Comparison of ENCODE assay signal across 2 cellular contexts in the genomic region with DNA sequence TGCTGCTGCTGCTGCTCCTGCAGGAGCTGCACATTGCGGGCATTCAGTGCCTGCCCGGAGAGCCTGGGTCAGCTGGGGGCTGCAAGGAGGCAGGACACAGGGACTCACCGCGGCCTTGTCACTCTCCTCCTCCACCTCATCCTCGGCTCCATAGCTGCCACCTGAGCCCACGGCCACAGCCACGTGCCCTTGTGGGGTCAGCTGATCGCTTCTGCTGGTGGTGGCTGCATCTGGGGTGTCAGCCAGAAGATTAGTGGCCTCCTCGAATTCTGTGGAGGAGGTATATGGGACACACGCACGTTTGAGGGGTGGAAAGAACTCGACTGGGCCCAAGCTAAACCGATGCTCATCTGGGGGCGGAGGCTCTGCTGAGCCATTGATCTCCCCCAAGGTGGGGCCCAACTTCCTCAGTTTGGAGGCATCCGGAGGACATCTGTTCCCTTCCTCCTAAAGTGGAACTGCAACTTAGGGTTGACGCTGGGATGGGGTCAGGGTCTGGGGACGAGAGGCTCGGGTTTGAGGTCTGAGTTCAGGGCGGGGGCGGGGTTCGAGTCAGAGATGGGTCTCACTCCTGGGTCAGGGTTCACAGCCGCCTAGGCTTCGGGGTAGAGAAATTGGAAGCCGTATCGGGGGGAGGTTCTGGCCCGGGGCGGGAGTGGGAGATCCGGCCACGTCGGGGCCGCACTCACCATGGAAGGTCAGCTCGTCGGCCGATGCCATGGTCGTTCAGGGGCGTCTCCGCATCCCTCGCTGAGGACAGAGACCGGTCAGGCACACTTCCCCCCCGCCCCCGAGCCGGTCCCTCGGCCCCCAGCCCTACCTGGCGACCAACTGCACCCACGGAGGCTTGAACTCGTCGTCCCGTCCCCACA.
TF ChIP-seq lines count a peak whose summit lies in the region.

No MANE protein-coding gene starts in this region.

TF ChIP-seq in K562, 482 proteins besides CTCF, POLR2A, EP300 and RAD21 (continued from another document and continues in another):
- TF ChIP-seq, protein P1, sequence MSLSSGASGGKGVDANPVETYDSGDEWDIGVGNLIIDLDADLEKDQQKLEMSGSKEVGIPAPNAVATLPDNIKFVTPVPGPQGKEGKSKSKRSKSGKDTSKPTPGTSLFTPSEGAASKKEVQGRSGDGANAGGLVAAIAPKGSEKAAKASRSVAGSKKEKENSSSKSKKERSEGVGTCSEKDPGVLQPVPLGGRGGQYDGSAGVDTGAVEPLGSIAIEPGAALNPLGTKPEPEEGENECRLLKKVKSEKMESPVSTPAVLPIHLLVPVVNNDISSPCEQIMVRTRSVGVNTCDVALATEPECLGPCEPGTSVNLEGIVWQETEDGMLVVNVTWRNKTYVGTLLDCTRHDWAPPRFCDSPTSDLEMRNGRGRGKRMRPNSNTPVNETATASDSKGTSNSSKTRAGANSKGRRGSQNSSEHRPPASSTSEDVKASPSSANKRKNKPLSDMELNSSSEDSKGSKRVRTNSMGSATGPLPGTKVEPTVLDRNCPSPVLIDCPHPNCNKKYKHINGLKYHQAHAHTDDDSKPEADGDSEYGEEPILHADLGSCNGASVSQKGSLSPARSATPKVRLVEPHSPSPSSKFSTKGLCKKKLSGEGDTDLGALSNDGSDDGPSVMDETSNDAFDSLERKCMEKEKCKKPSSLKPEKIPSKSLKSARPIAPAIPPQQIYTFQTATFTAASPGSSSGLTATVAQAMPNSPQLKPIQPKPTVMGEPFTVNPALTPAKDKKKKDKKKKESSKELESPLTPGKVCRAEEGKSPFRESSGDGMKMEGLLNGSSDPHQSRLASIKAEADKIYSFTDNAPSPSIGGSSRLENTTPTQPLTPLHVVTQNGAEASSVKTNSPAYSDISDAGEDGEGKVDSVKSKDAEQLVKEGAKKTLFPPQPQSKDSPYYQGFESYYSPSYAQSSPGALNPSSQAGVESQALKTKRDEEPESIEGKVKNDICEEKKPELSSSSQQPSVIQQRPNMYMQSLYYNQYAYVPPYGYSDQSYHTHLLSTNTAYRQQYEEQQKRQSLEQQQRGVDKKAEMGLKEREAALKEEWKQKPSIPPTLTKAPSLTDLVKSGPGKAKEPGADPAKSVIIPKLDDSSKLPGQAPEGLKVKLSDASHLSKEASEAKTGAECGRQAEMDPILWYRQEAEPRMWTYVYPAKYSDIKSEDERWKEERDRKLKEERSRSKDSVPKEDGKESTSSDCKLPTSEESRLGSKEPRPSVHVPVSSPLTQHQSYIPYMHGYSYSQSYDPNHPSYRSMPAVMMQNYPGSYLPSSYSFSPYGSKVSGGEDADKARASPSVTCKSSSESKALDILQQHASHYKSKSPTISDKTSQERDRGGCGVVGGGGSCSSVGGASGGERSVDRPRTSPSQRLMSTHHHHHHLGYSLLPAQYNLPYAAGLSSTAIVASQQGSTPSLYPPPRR (CRISPR knock-in tag; IDR thresholded peaks at IDR 0.05; ENCODE audit: borderline replicate concordance) = no peak
- TF ChIP-seq STAT5B (CRISPR knock-in tag; IDR thresholded peaks at IDR 0.05) (no peak), MAFK (IDR thresholded peaks at IDR 0.05; ENCODE audit: low read length) (no peak), MEIS2 (IDR thresholded peaks at IDR 0.05; ENCODE audit: partially characterized antibody) (no peak), NR2C2 (CRISPR knock-in tag; IDR thresholded peaks at IDR 0.05) (no peak), NR2C2 (tag; IDR thresholded peaks at IDR 0.05) (no peak), ETV5 (CRISPR knock-in tag; IDR thresholded peaks at IDR 0.05; ENCODE audit: low read depth) (no peak; the same call in 1 of the 2 replicates), ZNF253 (CRISPR knock-in tag; conservative IDR thresholded peaks at IDR 0.05) (no peak), ZNF445 (CRISPR knock-in tag; IDR thresholded peaks at IDR 0.05; ENCODE audit: low read depth) (no peak), MYC (IDR thresholded peaks at IDR 0.05; ENCODE audit: low read depth, low read length) (peak; percentile 39; the same call in 1 of the 2 replicates), MYC (CRISPR knock-in tag; IDR thresholded peaks at IDR 0.05; ENCODE audit: borderline replicate concordance, low read depth) (no peak), TEAD2 (tag; IDR thresholded peaks at IDR 0.05) (no peak), MAFF (IDR thresholded peaks at IDR 0.05; ENCODE audit: low read length) (no peak), KDM1A (IDR thresholded peaks at IDR 0.05) (no peak), KAT7 (CRISPR knock-in tag; IDR thresholded peaks at IDR 0.05; ENCODE audit: borderline replicate concordance) (no peak), TAF15 (IDR thresholded peaks at IDR 0.05; ENCODE audit: low read depth, low read length) (no peak)
- TF ChIP-seq, protein P2, sequence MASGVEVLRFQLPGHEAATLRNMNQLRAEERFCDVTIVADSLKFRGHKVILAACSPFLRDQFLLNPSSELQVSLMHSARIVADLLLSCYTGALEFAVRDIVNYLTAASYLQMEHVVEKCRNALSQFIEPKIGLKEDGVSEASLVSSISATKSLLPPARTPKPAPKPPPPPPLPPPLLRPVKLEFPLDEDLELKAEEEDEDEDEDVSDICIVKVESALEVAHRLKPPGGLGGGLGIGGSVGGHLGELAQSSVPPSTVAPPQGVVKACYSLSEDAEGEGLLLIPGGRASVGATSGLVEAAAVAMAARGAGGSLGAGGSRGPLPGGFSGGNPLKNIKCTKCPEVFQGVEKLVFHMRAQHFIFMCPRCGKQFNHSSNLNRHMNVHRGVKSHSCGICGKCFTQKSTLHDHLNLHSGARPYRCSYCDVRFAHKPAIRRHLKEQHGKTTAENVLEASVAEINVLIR (CRISPR knock-in tag; IDR thresholded peaks at IDR 0.05) = no peak
- TF ChIP-seq, protein P3, sequence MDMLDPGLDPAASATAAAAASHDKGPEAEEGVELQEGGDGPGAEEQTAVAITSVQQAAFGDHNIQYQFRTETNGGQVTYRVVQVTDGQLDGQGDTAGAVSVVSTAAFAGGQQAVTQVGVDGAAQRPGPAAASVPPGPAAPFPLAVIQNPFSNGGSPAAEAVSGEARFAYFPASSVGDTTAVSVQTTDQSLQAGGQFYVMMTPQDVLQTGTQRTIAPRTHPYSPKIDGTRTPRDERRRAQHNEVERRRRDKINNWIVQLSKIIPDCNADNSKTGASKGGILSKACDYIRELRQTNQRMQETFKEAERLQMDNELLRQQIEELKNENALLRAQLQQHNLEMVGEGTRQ (CRISPR knock-in tag; IDR thresholded peaks at IDR 0.05) = peak; percentile 61

TF ChIP-seq in HepG2, 621 proteins besides CTCF, POLR2A, EP300 and RAD21 (continued from another document and continues in another):
- TF ChIP-seq, protein P4, sequence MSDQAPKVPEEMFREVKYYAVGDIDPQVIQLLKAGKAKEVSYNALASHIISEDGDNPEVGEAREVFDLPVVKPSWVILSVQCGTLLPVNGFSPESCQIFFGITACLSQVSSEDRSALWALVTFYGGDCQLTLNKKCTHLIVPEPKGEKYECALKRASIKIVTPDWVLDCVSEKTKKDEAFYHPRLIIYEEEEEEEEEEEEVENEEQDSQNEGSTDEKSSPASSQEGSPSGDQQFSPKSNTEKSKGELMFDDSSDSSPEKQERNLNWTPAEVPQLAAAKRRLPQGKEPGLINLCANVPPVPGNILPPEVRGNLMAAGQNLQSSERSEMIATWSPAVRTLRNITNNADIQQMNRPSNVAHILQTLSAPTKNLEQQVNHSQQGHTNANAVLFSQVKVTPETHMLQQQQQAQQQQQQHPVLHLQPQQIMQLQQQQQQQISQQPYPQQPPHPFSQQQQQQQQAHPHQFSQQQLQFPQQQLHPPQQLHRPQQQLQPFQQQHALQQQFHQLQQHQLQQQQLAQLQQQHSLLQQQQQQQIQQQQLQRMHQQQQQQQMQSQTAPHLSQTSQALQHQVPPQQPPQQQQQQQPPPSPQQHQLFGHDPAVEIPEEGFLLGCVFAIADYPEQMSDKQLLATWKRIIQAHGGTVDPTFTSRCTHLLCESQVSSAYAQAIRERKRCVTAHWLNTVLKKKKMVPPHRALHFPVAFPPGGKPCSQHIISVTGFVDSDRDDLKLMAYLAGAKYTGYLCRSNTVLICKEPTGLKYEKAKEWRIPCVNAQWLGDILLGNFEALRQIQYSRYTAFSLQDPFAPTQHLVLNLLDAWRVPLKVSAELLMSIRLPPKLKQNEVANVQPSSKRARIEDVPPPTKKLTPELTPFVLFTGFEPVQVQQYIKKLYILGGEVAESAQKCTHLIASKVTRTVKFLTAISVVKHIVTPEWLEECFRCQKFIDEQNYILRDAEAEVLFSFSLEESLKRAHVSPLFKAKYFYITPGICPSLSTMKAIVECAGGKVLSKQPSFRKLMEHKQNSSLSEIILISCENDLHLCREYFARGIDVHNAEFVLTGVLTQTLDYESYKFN (CRISPR knock-in tag; conservative IDR thresholded peaks at IDR 0.05) = no peak
- TF ChIP-seq ZNF235 (CRISPR knock-in tag; IDR thresholded peaks at IDR 0.05; ENCODE audit: borderline replicate concordance) (no peak), ZNF205 (CRISPR knock-in tag; IDR thresholded peaks at IDR 0.05) (no peak), ZNF746 (CRISPR knock-in tag; IDR thresholded peaks at IDR 0.05) (no peak), GLI4 (CRISPR knock-in tag; IDR thresholded peaks at IDR 0.05; ENCODE audit: borderline replicate concordance) (no peak), TRIM24 (CRISPR knock-in tag; IDR thresholded peaks at IDR 0.05) (no peak), ZSCAN9 (CRISPR knock-in tag; IDR thresholded peaks at IDR 0.05; ENCODE audit: borderline replicate concordance) (no peak), ZNF83 (CRISPR knock-in tag; IDR thresholded peaks at IDR 0.05; ENCODE audit: borderline replicate concordance) (no peak), PITX1 (CRISPR knock-in tag; IDR thresholded peaks at IDR 0.05) (no peak), SP2 (CRISPR knock-in tag; IDR thresholded peaks at IDR 0.05) (no peak), AGO2 (optimal IDR thresholded peaks at IDR 0.05; ENCODE audit: low read depth, low read length) (no peak)
- TF ChIP-seq, protein P5, sequence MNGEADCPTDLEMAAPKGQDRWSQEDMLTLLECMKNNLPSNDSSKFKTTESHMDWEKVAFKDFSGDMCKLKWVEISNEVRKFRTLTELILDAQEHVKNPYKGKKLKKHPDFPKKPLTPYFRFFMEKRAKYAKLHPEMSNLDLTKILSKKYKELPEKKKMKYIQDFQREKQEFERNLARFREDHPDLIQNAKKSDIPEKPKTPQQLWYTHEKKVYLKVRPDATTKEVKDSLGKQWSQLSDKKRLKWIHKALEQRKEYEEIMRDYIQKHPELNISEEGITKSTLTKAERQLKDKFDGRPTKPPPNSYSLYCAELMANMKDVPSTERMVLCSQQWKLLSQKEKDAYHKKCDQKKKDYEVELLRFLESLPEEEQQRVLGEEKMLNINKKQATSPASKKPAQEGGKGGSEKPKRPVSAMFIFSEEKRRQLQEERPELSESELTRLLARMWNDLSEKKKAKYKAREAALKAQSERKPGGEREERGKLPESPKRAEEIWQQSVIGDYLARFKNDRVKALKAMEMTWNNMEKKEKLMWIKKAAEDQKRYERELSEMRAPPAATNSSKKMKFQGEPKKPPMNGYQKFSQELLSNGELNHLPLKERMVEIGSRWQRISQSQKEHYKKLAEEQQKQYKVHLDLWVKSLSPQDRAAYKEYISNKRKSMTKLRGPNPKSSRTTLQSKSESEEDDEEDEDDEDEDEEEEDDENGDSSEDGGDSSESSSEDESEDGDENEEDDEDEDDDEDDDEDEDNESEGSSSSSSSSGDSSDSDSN (CRISPR knock-in tag; IDR thresholded peaks at IDR 0.05) = no peak
- TF ChIP-seq, protein P6, sequence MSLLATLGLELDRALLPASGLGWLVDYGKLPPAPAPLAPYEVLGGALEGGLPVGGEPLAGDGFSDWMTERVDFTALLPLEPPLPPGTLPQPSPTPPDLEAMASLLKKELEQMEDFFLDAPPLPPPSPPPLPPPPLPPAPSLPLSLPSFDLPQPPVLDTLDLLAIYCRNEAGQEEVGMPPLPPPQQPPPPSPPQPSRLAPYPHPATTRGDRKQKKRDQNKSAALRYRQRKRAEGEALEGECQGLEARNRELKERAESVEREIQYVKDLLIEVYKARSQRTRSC (CRISPR knock-in tag; IDR thresholded peaks at IDR 0.05; ENCODE audit: low read depth) = no peak
- TF ChIP-seq, protein P7, sequence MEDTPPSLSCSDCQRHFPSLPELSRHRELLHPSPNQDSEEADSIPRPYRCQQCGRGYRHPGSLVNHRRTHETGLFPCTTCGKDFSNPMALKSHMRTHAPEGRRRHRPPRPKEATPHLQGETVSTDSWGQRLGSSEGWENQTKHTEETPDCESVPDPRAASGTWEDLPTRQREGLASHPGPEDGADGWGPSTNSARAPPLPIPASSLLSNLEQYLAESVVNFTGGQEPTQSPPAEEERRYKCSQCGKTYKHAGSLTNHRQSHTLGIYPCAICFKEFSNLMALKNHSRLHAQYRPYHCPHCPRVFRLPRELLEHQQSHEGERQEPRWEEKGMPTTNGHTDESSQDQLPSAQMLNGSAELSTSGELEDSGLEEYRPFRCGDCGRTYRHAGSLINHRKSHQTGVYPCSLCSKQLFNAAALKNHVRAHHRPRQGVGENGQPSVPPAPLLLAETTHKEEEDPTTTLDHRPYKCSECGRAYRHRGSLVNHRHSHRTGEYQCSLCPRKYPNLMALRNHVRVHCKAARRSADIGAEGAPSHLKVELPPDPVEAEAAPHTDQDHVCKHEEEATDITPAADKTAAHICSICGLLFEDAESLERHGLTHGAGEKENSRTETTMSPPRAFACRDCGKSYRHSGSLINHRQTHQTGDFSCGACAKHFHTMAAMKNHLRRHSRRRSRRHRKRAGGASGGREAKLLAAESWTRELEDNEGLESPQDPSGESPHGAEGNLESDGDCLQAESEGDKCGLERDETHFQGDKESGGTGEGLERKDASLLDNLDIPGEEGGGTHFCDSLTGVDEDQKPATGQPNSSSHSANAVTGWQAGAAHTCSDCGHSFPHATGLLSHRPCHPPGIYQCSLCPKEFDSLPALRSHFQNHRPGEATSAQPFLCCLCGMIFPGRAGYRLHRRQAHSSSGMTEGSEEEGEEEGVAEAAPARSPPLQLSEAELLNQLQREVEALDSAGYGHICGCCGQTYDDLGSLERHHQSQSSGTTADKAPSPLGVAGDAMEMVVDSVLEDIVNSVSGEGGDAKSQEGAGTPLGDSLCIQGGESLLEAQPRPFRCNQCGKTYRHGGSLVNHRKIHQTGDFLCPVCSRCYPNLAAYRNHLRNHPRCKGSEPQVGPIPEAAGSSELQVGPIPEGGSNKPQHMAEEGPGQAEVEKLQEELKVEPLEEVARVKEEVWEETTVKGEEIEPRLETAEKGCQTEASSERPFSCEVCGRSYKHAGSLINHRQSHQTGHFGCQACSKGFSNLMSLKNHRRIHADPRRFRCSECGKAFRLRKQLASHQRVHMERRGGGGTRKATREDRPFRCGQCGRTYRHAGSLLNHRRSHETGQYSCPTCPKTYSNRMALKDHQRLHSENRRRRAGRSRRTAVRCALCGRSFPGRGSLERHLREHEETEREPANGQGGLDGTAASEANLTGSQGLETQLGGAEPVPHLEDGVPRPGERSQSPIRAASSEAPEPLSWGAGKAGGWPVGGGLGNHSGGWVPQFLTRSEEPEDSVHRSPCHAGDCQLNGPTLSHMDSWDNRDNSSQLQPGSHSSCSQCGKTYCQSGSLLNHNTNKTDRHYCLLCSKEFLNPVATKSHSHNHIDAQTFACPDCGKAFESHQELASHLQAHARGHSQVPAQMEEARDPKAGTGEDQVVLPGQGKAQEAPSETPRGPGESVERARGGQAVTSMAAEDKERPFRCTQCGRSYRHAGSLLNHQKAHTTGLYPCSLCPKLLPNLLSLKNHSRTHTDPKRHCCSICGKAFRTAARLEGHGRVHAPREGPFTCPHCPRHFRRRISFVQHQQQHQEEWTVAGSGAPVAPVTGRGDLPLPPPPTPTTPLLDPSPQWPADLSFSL (CRISPR knock-in tag; IDR thresholded peaks at IDR 0.05) = no peak
